Comparison of ENCODE assay signal across 7 cellular contexts in the genomic region with DNA sequence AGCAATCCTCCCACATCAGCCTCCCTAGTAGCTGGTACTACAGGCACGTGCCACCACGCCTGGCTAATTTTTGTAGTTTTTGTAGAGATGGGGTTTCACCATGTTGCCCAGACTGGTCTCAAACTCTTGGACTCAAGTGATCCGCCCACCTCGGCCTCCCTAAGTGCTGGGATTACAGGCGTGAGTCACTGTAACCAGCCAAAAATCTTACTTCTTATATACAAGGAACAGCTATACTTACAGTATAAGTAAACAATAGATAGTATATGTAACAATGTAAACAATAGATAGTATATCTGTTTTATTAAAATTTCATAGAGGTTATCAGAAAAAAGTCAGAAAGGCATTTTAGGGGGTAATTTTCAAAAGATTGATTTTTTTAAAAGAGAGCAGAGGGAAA.
DNase-seq lines count a peak whose midpoint lies in the region; ATAC-seq and TF ChIP-seq lines count a peak whose summit lies in the region.
"Not testable (repeated sequence)": the region's sequence is repeated elsewhere in the genome, so short reads cannot be mapped to it uniquely, and the experiment has no call there.

No MANE protein-coding gene starts in this region.

- peak overlapping the region; percentile 63; the same call in 1 of the 2 replicates for H2BK120ac ChIP-seq in IMR-90 (ENCODE audit: low read depth, low read length)

- H2AK9ac ChIP-seq in IMR-90 (replicated peaks; ENCODE audit: low read depth, low read length, poor library complexity), result not testable (repeated sequence)

- in situ Hi-C loops in IMR-90 (cut with MboI; ENCODE audit: low sequenced_read_pairs), result loop anchor here (10.0 kb wide), 1 partner anchor 123 kb away; no protein-coding TSS in a partner anchor

- H3K4me1 ChIP-seq in IMR-90 (ENCODE audit: control insufficient read depth, insufficient read depth, low read length) (peaks cover 31% of the 10 kb centered on the region), PC-9 (replicated peaks; ENCODE audit: insufficient read depth) (peaks cover 44% of the 10 kb centered on the region), SJSA1 (replicated peaks) (peaks cover 55% of the 10 kb centered on the region), liver (ENCODE audit: control insufficient read depth in 4 of 4, insufficient read depth in 4 of 4, low read length in 3 of 4) (peaks cover 17 to 53% (median 37%) of the 10 kb centered on the region in 4 donors), osteoblast (ENCODE audit: insufficient read depth, low read length) (peaks cover 36% of the 10 kb centered on the region)

- H3K4ac ChIP-seq in IMR-90 (ENCODE audit: low read depth, low read length), result peak overlapping the region; percentile 78

- H3K79me1 ChIP-seq in IMR-90 (ENCODE audit: low read depth in 1 of 2, low read length in 2 of 2), result not testable (repeated sequence)

- H4K5ac ChIP-seq in IMR-90 (ENCODE audit: low read depth, low read length), result not testable (repeated sequence)

- H3K4me2 ChIP-seq in IMR-90 (ENCODE audit: low read depth, low read length); PC-9; osteoblast (ENCODE audit: insufficient read depth, low read length): not testable (repeated sequence)

- H2BK15ac ChIP-seq in IMR-90 (ENCODE audit: low read depth, low read length), result peak overlapping the region; percentile 49; the same call in 1 of the 3 replicates

- H3K4me3 ChIP-seq in AG04450 (ENCODE audit: low read depth, low read length); IMR-90 (ENCODE audit: insufficient read depth, low read depth, low read length); PC-9; SJSA1; fibroblast of villous mesenchyme (ENCODE audit: low read depth, low read length); liver (ENCODE audit: low read depth in 1 of 3, low read length in 3 of 3); osteoblast (ENCODE audit: insufficient read depth, low read length): not testable (repeated sequence)

- H3K14ac ChIP-seq in IMR-90 (replicated peaks; ENCODE audit: low read depth, low read length), result not testable (repeated sequence)

- not testable (repeated sequence) for TF ChIP-seq CTCF in AG04450 (IDR thresholded peaks at IDR 0.05; ENCODE audit: low read depth, low read length); IMR-90 (conservative IDR thresholded peaks at IDR 0.05; ENCODE audit: low read depth, low read length); PC-9 (conservative IDR thresholded peaks at IDR 0.05); fibroblast of villous mesenchyme (IDR thresholded peaks at IDR 0.05; ENCODE audit: insufficient read depth, low read depth, low read length); liver (IDR thresholded peaks at IDR 0.05; ENCODE audit: low read depth, low read length, missing input control); osteoblast (IDR thresholded peaks at IDR 0.05; ENCODE audit: extremely low read depth, low read depth, low read length)

- not testable (repeated sequence) for H4K20me1 ChIP-seq in IMR-90 (ENCODE audit: insufficient read depth, low read length); PC-9 (ENCODE audit: insufficient read depth); osteoblast (ENCODE audit: insufficient read depth, low read length)

- H3K56ac ChIP-seq in IMR-90 (ENCODE audit: extremely low read depth, insufficient read depth, low read length), result not testable (repeated sequence)

- H3K27ac ChIP-seq in AG04450 (ENCODE audit: low read depth, low read length), result peak overlapping the region; percentile 31
- H3K27ac ChIP-seq in IMR-90 (ENCODE audit: insufficient read depth, low read length), result 0 out of 2 replicates have a peak overlapping the region, but pooled peaks have one; percentile 9
- H3K27ac ChIP-seq in PC-9, result peak overlapping the region; percentile 81; the same call in 1 of the 2 replicates
- peak overlapping the region; percentile 84 for H3K27ac ChIP-seq in SJSA1
- H3K27ac ChIP-seq in liver (ENCODE audit: low read depth in 1 of 2, low read length in 2 of 2), result peak overlapping the region; percentile 94
- H3K27ac ChIP-seq in osteoblast (ENCODE audit: low read depth, low read length), result peak overlapping the region; percentile 73

- H3K9ac ChIP-seq in IMR-90 (ENCODE audit: low read depth, low read length), result not testable (repeated sequence)
- peak overlapping the region in 1 of 2 donors; percentile 94 for H3K9ac ChIP-seq in liver (ENCODE audit: low read depth in 1 of 2, low read length in 2 of 2)

- no CpG with 5 or more reads among the region's 5 CpGs for WGBS in IMR-90 (ENCODE audit: extremely low coverage in 2 of 2, insufficient read length in 1 of 2), 2 experiments
- 92% methylated on average over 5 of the region's 5 CpGs for WGBS in liver

- not testable (repeated sequence) for H3K9me2 ChIP-seq in PC-9 (ENCODE audit: insufficient read depth)

- not testable (repeated sequence) for H2AFZ ChIP-seq in IMR-90 (replicated peaks; ENCODE audit: low read length, poor library complexity); PC-9; osteoblast (ENCODE audit: low read length)

- H3K23ac ChIP-seq in IMR-90 (ENCODE audit: low read depth, low read length), result peak overlapping the region; percentile 26; the same call in 1 of the 2 replicates

- H4K8ac ChIP-seq in IMR-90 (ENCODE audit: low read depth in 2 of 2, low read length in 2 of 2), result peak overlapping the region; percentile 50 to 61; a peak in 2 of 4 replicates

- POLR2A ChIA-PET in AG04450 (lab: Yijun Ruan, JAX), result interaction anchor here (0.7 kb wide), 1 partner anchor 12 kb away, joined by 8 read pairs; no protein-coding TSS in a partner anchor
- POLR2A ChIA-PET in IMR-90 (lab: Charles Lee; ENCODE audit: unreplicated experiment); PC-9 (lab: Charles Lee; ENCODE audit: unreplicated experiment): not testable (repeated sequence)

- H4K91ac ChIP-seq in IMR-90 (ENCODE audit: insufficient read depth, low read depth, low read length), result peak overlapping the region; percentile 38; the same call in 1 of the 2 replicates

- dilution Hi-C loops in IMR-90 (cut with HindIII; ENCODE audit: low sequenced_read_pairs, unreplicated experiment), result not testable (repeated sequence)

- H2BK5ac ChIP-seq in IMR-90 (ENCODE audit: low read depth, low read length, poor library complexity, severe bottlenecking), result peak overlapping the region; percentile 63

- not testable (repeated sequence) for H3K9me1 ChIP-seq in IMR-90 (ENCODE audit: insufficient read depth, low read length)

- not testable (repeated sequence) for TF ChIP-seq POLR2A in IMR-90 (IDR thresholded peaks at IDR 0.05; ENCODE audit: low read depth, low read length)

- TF ChIP-seq RAD21 in IMR-90 (IDR thresholded peaks at IDR 0.05; ENCODE audit: low read length); liver (IDR thresholded peaks at IDR 0.05): not testable (repeated sequence)

- H3K36me3 ChIP-seq in IMR-90 (ENCODE audit: control insufficient read depth, insufficient read depth, low read length); PC-9 (ENCODE audit: low read depth); SJSA1; liver (ENCODE audit: control insufficient read depth in 4 of 4, insufficient read depth in 3 of 4, low read depth in 1 of 4, low read length in 3 of 4); osteoblast (ENCODE audit: insufficient read depth, low read length): not testable (repeated sequence)

- CTCF ChIA-PET in AG04450 (lab: Charles Lee) (interaction anchor here (0.6 to 1.2 kb wide), 3 partner anchors 11 to 320 kb away, joined by 3 to 4 read pairs (median 3); no protein-coding TSS in a partner anchor), IMR-90 (lab: Yijun Ruan, JAX) (interaction anchor here (0.5 to 0.6 kb wide), 3 partner anchors 95 to 382 kb away, joined by 3 to 5 read pairs (median 3); no protein-coding TSS in a partner anchor)
- CTCF ChIA-PET in PC-9 (lab: Charles Lee), result not testable (repeated sequence)

- DNase-seq in AG04450 (ENCODE audit: low read depth, low spot score); PC-9; SJSA1 (ENCODE audit: low read depth in 1 of 2, low spot score in 2 of 2); osteoblast (ENCODE audit: insufficient read length, low spot score, missing footprints): not testable (repeated sequence)
- DNase-seq in IMR-90 (peak; percentile 64), fibroblast of villous mesenchyme (ENCODE audit: low read depth) (peak; percentile 81)

- not testable (repeated sequence) for BruUV-seq in IMR-90 (replicated peaks; lab: Mats Ljungman, UMichigan); PC-9 (replicated peaks; lab: Mats Ljungman, UMichigan)

- intact Hi-C loops in IMR-90 (cut with micrococcal nuclease), result not testable (repeated sequence)
- intact Hi-C loops in PC-9 (cut with micrococcal nuclease; ENCODE audit: unreplicated experiment), result loop anchor here (5.0 kb wide), 1 partner anchor 226 kb away; no protein-coding TSS in a partner anchor

- H3K18ac ChIP-seq in IMR-90 (ENCODE audit: low read depth, low read length), result peak overlapping the region; percentile 51; the same call in 1 of the 2 replicates

- H3K79me2 ChIP-seq in PC-9 (ENCODE audit: low read depth); osteoblast (ENCODE audit: insufficient read depth, low read length): not testable (repeated sequence)

- H2BK20ac ChIP-seq in IMR-90 (ENCODE audit: low read depth, low read length), result peak overlapping the region; percentile 53; the same call in 1 of the 2 replicates

- not testable (repeated sequence) for ATAC-seq in IMR-90 (ENCODE audit: low read depth)

- H2AK5ac ChIP-seq in IMR-90 (ENCODE audit: low read depth, low read length), result peak overlapping the region; percentile 94

- not testable (repeated sequence) for H3K27me3 ChIP-seq in AG04450 (ENCODE audit: control insufficient read depth, insufficient read depth, low read length); IMR-90 (ENCODE audit: control insufficient read depth, insufficient read depth, low read length); PC-9 (ENCODE audit: insufficient read depth, low read depth); SJSA1 (replicated peaks); liver (ENCODE audit: control insufficient read depth in 4 of 4, insufficient read depth in 4 of 4, low read length in 3 of 4); osteoblast (ENCODE audit: insufficient read depth, low read length)

- peaks cover 37% of the 10 kb centered on the region for H3F3A ChIP-seq in PC-9 (ENCODE audit: insufficient read depth, low read depth)

- not testable (repeated sequence) for H3K9me3 ChIP-seq in AG04450 (ENCODE audit: control insufficient read depth, insufficient read depth, low read length); IMR-90 (ENCODE audit: control insufficient read depth, insufficient read depth, low read length); PC-9 (ENCODE audit: insufficient read depth, low read depth); SJSA1 (replicated peaks); liver (ENCODE audit: control insufficient read depth in 4 of 4, low read length in 3 of 4); osteoblast (ENCODE audit: low read depth, low read length)

Comparison
In these comparisons a context has a peak if more than half of its experiments do, and no peak if none do; other contexts are left out.
1. H3K27ac ChIP-seq: peak in every context shown above with its lines; median percentile 94 in liver; 84 in SJSA1; 81 in PC-9; 73 in osteoblast; 31 in AG04450; 9 in IMR-90.